In the genomic region with DNA sequence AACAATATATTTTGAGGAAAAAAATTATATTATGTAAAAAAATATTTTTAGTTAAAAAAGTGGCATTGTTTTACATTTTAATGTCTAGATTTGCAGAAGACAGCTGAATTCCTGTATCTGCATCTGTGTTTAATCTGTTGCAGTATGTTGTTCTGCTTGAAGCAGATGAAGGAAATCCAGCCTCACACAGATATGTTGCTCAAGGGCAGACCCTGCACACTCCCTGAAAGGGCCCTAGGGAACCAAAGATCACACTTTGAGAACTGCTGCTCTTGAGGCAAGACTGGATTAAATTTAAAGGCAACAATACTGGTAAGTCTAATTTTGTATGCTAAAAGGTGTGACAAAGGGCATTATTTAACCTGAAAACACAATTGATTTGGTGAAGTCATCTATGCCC, we compare ENCODE assay signal across 23 cellular contexts. TPM values are rescaled to one million over a fixed set of nuclear protein-coding genes. Genes with fewer than 3 reads are reported as not detected.
"Had no signal": no experiment of that assay in that cellular context is flagged by ENCODE, and none has a peak within 500 bp of the region (broad histone marks: within the 10 kb centered on the region; RNA-seq: fewer than 3 reads in every experiment).

No MANE protein-coding gene starts in this region.

- H3K27me3 ChIP-seq: ascending aorta, body of pancreas, Peyer's patch, SJSA1 had no signal

- H3K4me1 ChIP-seq: ascending aorta, body of pancreas, Peyer's patch, SJSA1 had no signal

- DNase-seq: activated CD4-positive, alpha-beta T cell treated with anti-CD3 and anti-CD28 coated beads for 48 hours; activated CD4-positive, alpha-beta T cell treated with anti-CD3 and anti-CD28 coated beads, Interleukin-2, amount 50 U/mL, for 4 hours; activated CD4-positive, CD25-positive, alpha-beta regulatory T cell treated with anti-CD3 and anti-CD28 coated beads, Interleukin-2, amount 50 U/mL, for 72 hours; activated CD8-positive, alpha-beta memory T cell treated with anti-CD3 and anti-CD28 coated beads, Interleukin-2, amount 50 U/mL, for 48 hours; activated CD8-positive, alpha-beta T cell treated with anti-CD3 and anti-CD28 coated beads, Interleukin-2, amount 10 ng/mL, durations not matched to agents 7 days and 5 days; activated naive CD4-positive, alpha-beta T cell; activated T-cell treated with anti-CD3 and anti-CD28 coated beads, Interleukin-2, amount 50 U/mL, for 1 hour; amniotic stem cell; body of pancreas; Kasumi-1; NCI-H1048; NCI-H187 treated with DMSO at 0.1 percent for 48 hours; NCI-H2081 treated with DMSO at 0.1 percent for 48 hours; NCI-H2171 treated with DMSO at 0.1 percent for 48 hours; NCI-H345; NCI-H510A; NCI-H526 treated with DMSO at 0.1 percent for 48 hours; Peyer's patch; SHP77 had no signal

- H3K27ac ChIP-seq: ascending aorta, body of pancreas, Peyer's patch, SJSA1 had no signal

- H3K4me3 ChIP-seq: ascending aorta, body of pancreas, Peyer's patch, SJSA1 had no signal

- ATAC-seq: activated CD8-positive, alpha-beta T cell treated with anti-CD3 and anti-CD28 coated beads, Interleukin-2, amount 10 ng/mL, durations not matched to agents 7 days and 5 days; body of pancreas; WTC11 had no signal

- FAIRE-seq: bronchial epithelial cell had no signal

- H3K9me3 ChIP-seq: ascending aorta, body of pancreas, Peyer's patch, SJSA1 had no signal

RNA-seq across cellular contexts. Expression of gene SLC6A4, which starts 16.4 kb away (rescaled TPM):
- total RNA-seq: bronchial epithelial cell, SJSA1 had no signal
